In the genomic region with DNA sequence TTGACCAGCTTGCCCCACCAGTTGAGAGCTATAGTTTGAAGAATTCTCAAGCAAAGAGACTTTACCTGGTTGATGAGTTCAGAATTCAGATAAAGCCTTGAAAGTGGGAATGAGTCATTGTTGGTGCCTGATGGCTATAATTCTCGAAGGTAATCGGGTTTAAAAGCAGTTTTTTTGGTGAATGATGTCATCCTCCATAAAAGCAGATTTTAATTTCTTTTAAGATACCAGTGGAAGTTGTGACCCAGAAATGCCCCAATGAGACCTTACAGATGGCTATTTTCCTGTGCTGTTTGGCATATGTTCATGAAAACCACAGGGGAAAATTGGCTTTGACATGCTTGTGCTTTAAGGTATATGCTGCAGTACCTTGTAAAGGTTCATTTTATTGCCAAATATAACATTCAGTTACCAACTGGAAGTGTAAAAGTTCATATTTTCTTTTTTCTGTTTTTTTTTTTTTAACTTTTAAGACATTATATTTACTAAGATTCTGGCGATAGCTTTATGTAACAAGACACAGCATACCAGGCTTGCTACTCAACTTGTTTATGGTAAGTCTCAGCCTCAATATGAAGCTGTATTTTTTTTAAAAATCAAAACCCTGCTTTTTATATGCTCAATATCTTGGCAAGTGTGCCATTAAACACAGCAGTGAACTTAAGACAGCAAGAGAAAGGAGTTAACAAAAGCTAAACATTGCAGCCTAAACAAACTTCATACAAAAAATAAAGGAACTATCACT, we compare ENCODE assay signal across 17 cellular contexts.
DNase-seq lines count a peak whose midpoint lies in the region; ATAC-seq and TF ChIP-seq lines count a peak whose summit lies in the region.
"Had no signal": no experiment of that assay in that cellular context is flagged by ENCODE, and none has a peak within 500 bp of the region (broad histone marks: within the 10 kb centered on the region; RNA-seq: fewer than 3 reads in every experiment).

No MANE protein-coding gene starts in this region.

- in situ Hi-C loops in astrocyte of the cerebellum (cut with HindIII; ENCODE audit: low sequenced_read_pairs) = loop anchor here (10.0 kb wide), 1 partner anchor 661 kb away; no protein-coding TSS in a partner anchor

- H3K4me3 Mint-ChIP-seq in glutamatergic neuron (ENCODE audit: unreplicated experiment) = peak overlapping the region; percentile 28
- H3K4me3 Mint-ChIP-seq in natural killer cell treated with Interleukin-12 subunit alpha and Interleukin-12 subunit beta and Interleukin-15 and Interleukin-18, amount 100 ng/mL, for 72 hours = no peak overlapping the region
- H3K4me3 Mint-ChIP-seq: T-helper 2 cell treated with Interferon-gamma antibody and Interleukin-4, amounts not matched to agents 5 μg/mL and 100 μg/mL, for 36 hours had no signal

- H3K4me2 ChIP-seq in skeletal muscle satellite cell (ENCODE audit: low read length) = peak overlapping the region; percentile 48

- H3K36me3 Mint-ChIP-seq in glutamatergic neuron (ENCODE audit: unreplicated experiment) = no peaks in the 10 kb centered on the region
- H3K36me3 Mint-ChIP-seq in natural killer cell treated with Interleukin-12 subunit alpha and Interleukin-12 subunit beta and Interleukin-15 and Interleukin-18, amount 100 ng/mL, for 72 hours = no peaks in the 10 kb centered on the region

- peaks cover 24% of the 10 kb centered on the region for H3K4me1 Mint-ChIP-seq in glutamatergic neuron (ENCODE audit: low read depth, unreplicated experiment)
- peaks cover 11 to 24% of the 10 kb centered on the region in 2 donors for H3K4me1 Mint-ChIP-seq in natural killer cell treated with Interleukin-12 subunit alpha and Interleukin-12 subunit beta and Interleukin-15 and Interleukin-18, amount 100 ng/mL, for 72 hours (ENCODE audit: low read depth in 2 of 2)

- peaks cover 22% of the 10 kb centered on the region for H3K4me1 ChIP-seq in skeletal muscle satellite cell (ENCODE audit: control insufficient read depth, insufficient read depth, low read length)

- peak overlapping the region; percentile 68 for H3K27ac Mint-ChIP-seq in glutamatergic neuron (ENCODE audit: unreplicated experiment)
- H3K27ac Mint-ChIP-seq in natural killer cell treated with Interleukin-12 subunit alpha and Interleukin-12 subunit beta and Interleukin-15 and Interleukin-18, amount 100 ng/mL, for 72 hours = peak overlapping the region in 1 of 2 donors; percentile 15
- H3K27ac Mint-ChIP-seq: T-helper 2 cell treated with Interferon-gamma antibody and Interleukin-4, amounts not matched to agents 5 μg/mL and 100 μg/mL, for 36 hours had no signal

- no peaks in the 10 kb centered on the region for H3K27me3 Mint-ChIP-seq in glutamatergic neuron (ENCODE audit: unreplicated experiment)
- peaks cover 0 to 3% of the 10 kb centered on the region in 2 donors for H3K27me3 Mint-ChIP-seq in natural killer cell treated with Interleukin-12 subunit alpha and Interleukin-12 subunit beta and Interleukin-15 and Interleukin-18, amount 100 ng/mL, for 72 hours

- H3K9me3 ChIP-seq in skeletal muscle satellite cell (replicated peaks; ENCODE audit: low read length) = no peaks in the 10 kb centered on the region
- H3K9me3 ChIP-seq: ovary, thoracic aorta had no signal

- H3K9ac ChIP-seq in skeletal muscle satellite cell (ENCODE audit: low read depth, low read length) = peak overlapping the region; percentile 6

- TF ChIP-seq CTCF in astrocyte of the cerebellum (IDR thresholded peaks at IDR 0.05; ENCODE audit: low read depth, low read length, missing control alignments) (no peak), glutamatergic neuron (IDR thresholded peaks at IDR 0.05; ENCODE audit: partially characterized antibody, unreplicated experiment) (no peak)

- H3K36me3 ChIP-seq in skeletal muscle satellite cell (ENCODE audit: insufficient read depth, low read length) = no peaks in the 10 kb centered on the region
- H3K36me3 ChIP-seq: ovary, thoracic aorta had no signal

- no peaks in the 10 kb centered on the region for H3K27me3 ChIP-seq in skeletal muscle satellite cell (ENCODE audit: control insufficient read depth, insufficient read depth, low read length)
- H3K27me3 ChIP-seq: ovary had no signal

- H3K9me3 Mint-ChIP-seq in glutamatergic neuron (ENCODE audit: unreplicated experiment) = peaks cover 2% of the 10 kb centered on the region
- H3K9me3 Mint-ChIP-seq in natural killer cell treated with Interleukin-12 subunit alpha and Interleukin-12 subunit beta and Interleukin-15 and Interleukin-18, amount 100 ng/mL, for 72 hours = no peaks in the 10 kb centered on the region
- H3K9me3 Mint-ChIP-seq: T-helper 2 cell treated with Interferon-gamma antibody and Interleukin-4, amounts not matched to agents 5 μg/mL and 100 μg/mL, for 36 hours had no signal

- H3K4me3 ChIP-seq in astrocyte of the cerebellum (ENCODE audit: low read depth, low read length) (no peak overlapping the region), skeletal muscle satellite cell (ENCODE audit: low read length) (no peak overlapping the region)
- H3K4me3 ChIP-seq: ovary, thoracic aorta had no signal

- DNase-seq in DMS53 (lab: John Stamatoyannopoulos, UW) (peak; percentile 80), DMS53 treated with DMSO at 0.1 percent for 48 hours (lab: John Stamatoyannopoulos, UW; ENCODE audit: unreplicated experiment) (no peak), astrocyte of the cerebellum (ENCODE audit: low read depth) (peak; percentile 40), glutamatergic neuron (no peak)
- DNase-seq in natural killer cell treated with Interleukin-12 subunit alpha and Interleukin-12 subunit beta and Interleukin-15 and Interleukin-18, amount 100 ng/mL, for 72 hours (ENCODE audit: low spot score) = no peak
- DNase-seq: activated CD4-positive, alpha-beta T cell treated with anti-CD3 and anti-CD28 coated beads, Interleukin-2, amount 50 U/mL, for 48 hours; activated effector memory CD4-positive, alpha-beta T cell treated with Interleukin-2 at 50 U/mL for 16 hours; COR-L47; NCI-H1417; NCI-H446 treated with DMSO at 0.1 percent for 48 hours; ovary; RPMI8226 had no signal

- ATAC-seq in GM21723 (IDR thresholded peaks at IDR 0.05; ENCODE audit: unreplicated experiment) (no peak), GM21381 (IDR thresholded peaks at IDR 0.05; ENCODE audit: unreplicated experiment) (no peak)
- ATAC-seq in natural killer cell treated with Interleukin-12 subunit alpha and Interleukin-12 subunit beta and Interleukin-15 and Interleukin-18, amount 100 ng/mL, for 72 hours = no peak

Comparison
In these comparisons a context has a peak if more than half of its experiments do, and no peak if none do; other contexts are left out.
1. DNase-seq: peak in DMS53 (single experiment) and astrocyte of the cerebellum (single experiment); none in DMS53 treated with DMSO at 0.1 percent for 48 hours (single experiment), glutamatergic neuron (single experiment) and natural killer cell treated with Interleukin-12 subunit alpha and Interleukin-12 subunit beta and Interleukin-15 and Interleukin-18, amount 100 ng/mL, for 72 hours (single experiment).